Comparison of ENCODE assay signal across 9 cellular contexts in genomic region chr14:23483216-23483854, GRCh38. TPM values are rescaled to one million over a fixed set of nuclear protein-coding genes. Genes with fewer than 3 reads are reported as not detected.
DNase-seq lines count a peak whose midpoint lies in the region; ATAC-seq, FAIRE-seq and TF ChIP-seq lines count a peak whose summit lies in the region.
"Had no signal": no experiment of that assay in that cellular context is flagged by ENCODE, and none has a peak within 500 bp of the region (broad histone marks: within the 10 kb centered on the region; RNA-seq: fewer than 3 reads in every experiment).

No MANE protein-coding gene starts in this region.

- peaks cover 46% of the 10 kb centered on the region for H3K36me3 ChIP-seq in PC-3 (ENCODE audit: low read depth, low read length)
- H3K36me3 ChIP-seq in tibial nerve: peaks cover 0 to 60% (median 0%) of the 10 kb centered on the region in 3 donors

- WGBS in tibial nerve, 2 donors: 34 to 40% methylated on average over 9 of the region's 9 CpGs

- H3K4me3 ChIP-seq in PC-3 (ENCODE audit: low read length) (no peak overlapping the region), fibroblast of the aortic adventitia (ENCODE audit: low read depth, low read length) (no peak overlapping the region), tibial nerve (no peak overlapping the region)

- H3K9me3 ChIP-seq in PC-3 (ENCODE audit: low read length) (no peaks in the 10 kb centered on the region), tibial nerve (no peaks in the 10 kb centered on the region)

- 0 out of 2 replicates have a peak, but pooled peaks cover 10% of the 10 kb centered on the region for H4K20me1 ChIP-seq in PC-3 (ENCODE audit: low read length)

- H3K79me2 ChIP-seq in PC-3 (ENCODE audit: low read length): no peaks in the 10 kb centered on the region

- no peak overlapping the region for H2AFZ ChIP-seq in PC-3 (ENCODE audit: low read length)

- FAIRE-seq in D721Med (lab: Jason Lieb, UNC): no peak

- peak; percentile 55; the same call in 1 of the 2 replicates for ATAC-seq in PC-3
- ATAC-seq in HG02885 (IDR thresholded peaks at IDR 0.05; ENCODE audit: poor library complexity, unreplicated experiment): no peak
- no peak for ATAC-seq in GM18502 (IDR thresholded peaks at IDR 0.05; ENCODE audit: poor library complexity, unreplicated experiment)

- intact Hi-C loops in PC-3 (cut with micrococcal nuclease): no loop called here

- no peak for TF ChIP-seq EP300 in tibial nerve (IDR thresholded peaks at IDR 0.05)

- H3K27me3 ChIP-seq in PC-3 (ENCODE audit: low read length) (no peaks in the 10 kb centered on the region), tibial nerve (no peaks in the 10 kb centered on the region)

- CTCF ChIA-PET in HEK293T (lab: Yijun Ruan, JAX): interaction anchor here (0.7 to 2.3 kb wide), 5 partner anchors 12 to 76 kb away, joined by 3 to 11 read pairs (median 4); no protein-coding TSS in a partner anchor
- CTCF ChIA-PET in PC-3 (lab: Charles Lee): no interaction called here

- H3K9me2 ChIP-seq in PC-3 (replicated peaks; ENCODE audit: low read length): no peaks in the 10 kb centered on the region

- H3K27ac ChIP-seq in PC-3 (ENCODE audit: low read length): no peak overlapping the region
- no peak overlapping the region for H3K27ac ChIP-seq in tibial nerve

- no peaks in the 10 kb centered on the region for H3F3A ChIP-seq in PC-3 (ENCODE audit: low read length, unreplicated experiment)

- DNase-seq in D721Med (ENCODE audit: insufficient read length, low spot score) (no peak), HEK293T (ENCODE audit: extremely low spot score) (peak; percentile 77), PC-3 (peak; percentile 15), fibroblast of the aortic adventitia (ENCODE audit: low read depth) (no peak), tibial nerve (ENCODE audit: low spot score in 2 of 2) (no peak), GOT3 (lab: John Stamatoyannopoulos, UW) (no peak)

- POLR2A ChIA-PET in HEK293T (lab: Yijun Ruan, JAX): interaction anchor here (1.1 to 2.2 kb wide), 2 partner anchors 72 to 77 kb away, joined by 5 to 11 read pairs; no protein-coding TSS in a partner anchor
- POLR2A ChIA-PET in PC-3 (lab: Charles Lee; ENCODE audit: unreplicated experiment): no interaction called here

- H3K4me1 ChIP-seq in PC-3 (ENCODE audit: insufficient read depth, low read length) (no peaks in the 10 kb centered on the region), tibial nerve (no peaks in the 10 kb centered on the region)

- no TSS peak for BruUV-seq in PC-3 (replicated peaks; lab: Mats Ljungman, UMichigan)

- TF ChIP-seq CTCF in D721Med (IDR thresholded peaks at IDR 0.05; ENCODE audit: insufficient read depth, missing control alignments) (peak; percentile 64), PC-3 (conservative IDR thresholded peaks at IDR 0.05; ENCODE audit: low read depth, low read length) (peak; percentile 50), fibroblast of the aortic adventitia (IDR thresholded peaks at IDR 0.05; ENCODE audit: insufficient read depth, low read length) (peak; percentile 34), tibial nerve (IDR thresholded peaks at IDR 0.05) (peak in 4 of 5 experiments; percentile 11 to 40 (median 20))

- no peak overlapping the region for H3K9ac ChIP-seq in PC-3 (ENCODE audit: low read length)

- no peak for TF ChIP-seq POLR2A in tibial nerve (IDR thresholded peaks at IDR 0.05)

- H3K4me2 ChIP-seq in PC-3 (ENCODE audit: low read length): no peak overlapping the region

TF ChIP-seq in HEK293T, 16 proteins besides CTCF, POLR2A, EP300 and RAD21:
- TF ChIP-seq ZNF384 (IDR thresholded peaks at IDR 0.05) (no peak), ARNT (IDR thresholded peaks at IDR 0.05) (no peak), FOXA1 (IDR thresholded peaks at IDR 0.05) (no peak), CTBP1 (IDR thresholded peaks at IDR 0.05; ENCODE audit: borderline replicate concordance) (no peak), SP1 (IDR thresholded peaks at IDR 0.05) (no peak), FOXM1 (IDR thresholded peaks at IDR 0.05; ENCODE audit: borderline replicate concordance) (no peak), PKNOX1 (IDR thresholded peaks at IDR 0.05) (no peak), L3MBTL2 (conservative IDR thresholded peaks at IDR 0.05) (no peak), SUZ12 (IDR thresholded peaks at IDR 0.05) (no peak)
TF ChIP-seq in HEK293T: peak in this region for 0.

RNA-seq across cellular contexts. Expression of gene NGDN, which starts 13.8 kb away (rescaled TPM):
- 57.6 and 77.3 TPM in 2 replicates for total RNA-seq in PC-3 (2014; rRNA removed)
- total RNA-seq in fibroblast of the aortic adventitia (ENCODE audit: low replicate concordance): 31.5 and 73.5 TPM in 2 replicates
- total RNA-seq in tibial nerve: 10 to 100 TPM; 35.8 to 45.6 (median 36.5) TPM

RNA-seq across cellular contexts. Expression of gene MYH7, which starts 47.9 kb away (rescaled TPM):
- not detected in 2 replicates for total RNA-seq in PC-3 (2014; rRNA removed)
- total RNA-seq in fibroblast of the aortic adventitia (ENCODE audit: low replicate concordance): not detected in 2 replicates
- under 1 TPM in 1 of 4 donors, not detected in 3; 0.90 TPM for total RNA-seq in tibial nerve
- total RNA-seq: mononuclear cell had no signal

Comparison
In these comparisons a context has a peak if more than half of its experiments do, and no peak if none do; other contexts are left out.
1. DNase-seq: peak in HEK293T (single experiment) and PC-3 (single experiment); none in D721Med (single experiment), fibroblast of the aortic adventitia (single experiment), tibial nerve (0 of 2) and GOT3 (single experiment).
2. Peak in every context shown above with its lines, with median percentiles within 50 percentile points of each other: CTCF ChIP-seq.